Comparison of ENCODE assay signal across 10 cellular contexts in genomic region chr9:93958875-93959682, GRCh38. TPM values are rescaled to one million over a fixed set of nuclear protein-coding genes. Genes with fewer than 3 reads are reported as not detected.
DNase-seq lines count a peak whose midpoint lies in the region; ATAC-seq, FAIRE-seq and TF ChIP-seq lines count a peak whose summit lies in the region.
"Had no signal": no experiment of that assay in that cellular context is flagged by ENCODE, and none has a peak within 500 bp of the region (broad histone marks: within the 10 kb centered on the region; RNA-seq: fewer than 3 reads in every experiment).

No MANE protein-coding gene starts in this region.

- peaks cover 2% of the 10 kb centered on the region for H3K9me3 Mint-ChIP-seq in memory B cell
- H3K9me3 Mint-ChIP-seq: activated naive CD4-positive, alpha-beta T cell treated with anti-CD3 and anti-CD28 coated beads, Interleukin-2, amount 50 U/mL, for 72 hours had no signal

- peaks cover 30% of the 10 kb centered on the region for H3K27me3 Mint-ChIP-seq in memory B cell

- intact Hi-C loops in K562 (cut with micrococcal nuclease): no loop called here

- no peak overlapping the region for H3K4me2 ChIP-seq in K562 (ENCODE audit: insufficient read depth, low read length)

- H3K79me2 ChIP-seq in K562 (ENCODE audit: control insufficient read depth, insufficient read depth, low read length): no peaks in the 10 kb centered on the region

- no peak overlapping the region for H2AFZ ChIP-seq in K562 (ENCODE audit: low read depth, low read length)

- peak overlapping the region; percentile 64 for H3K4me3 Mint-ChIP-seq in memory B cell

- no peak overlapping the region for H3K9ac ChIP-seq in K562 (ENCODE audit: insufficient read depth in 1 of 2, low read depth in 2 of 2, low read length in 2 of 2)

- H3K4me3 ChIP-seq in AG10803 (ENCODE audit: low read length) (no peak overlapping the region; the same call in 1 of the 2 replicates), HL-60 (replicated peaks; ENCODE audit: insufficient read depth, low read length) (peak overlapping the region; percentile 26), K562 (no peak overlapping the region)

- no peak overlapping the region for H3K27ac ChIP-seq in HL-60 (replicated peaks)
- no peak overlapping the region for H3K27ac ChIP-seq in K562 (ENCODE audit: extremely low read depth, low read depth, low read length)
- no peak overlapping the region for H3K27ac ChIP-seq in substantia nigra (ENCODE audit: low read depth, low read length, poor library complexity, severe bottlenecking)

- DNase-seq in AG10803 (ENCODE audit: low read depth) (peak; percentile 19), HL-60 (ENCODE audit: low read depth in 1 of 2, low spot score in 1 of 2) (peak; percentile 70 to 80), K562 (ENCODE audit: extremely low read depth in 1 of 4, low spot score in 3 of 4) (no peak), memory B cell (ENCODE audit: low spot score in 2 of 2) (peak in 1 of 2 donors; percentile 51), HK-2 (ENCODE audit: unreplicated experiment) (no peak), globus pallidus (ENCODE audit: low spot score) (no peak), substantia nigra (lab: John Stamatoyannopoulos, UW) (no peak)

- POLR2A ChIA-PET in K562 (lab: Yijun Ruan, JAX): interaction anchor here (0.6 to 1.0 kb wide), 2 partner anchors 9 to 15 kb away, joined by 3 to 4 read pairs; no protein-coding TSS in a partner anchor

- H3K27ac Mint-ChIP-seq in memory B cell: no peak overlapping the region
- H3K27ac Mint-ChIP-seq: activated naive CD4-positive, alpha-beta T cell treated with anti-CD3 and anti-CD28 coated beads, Interleukin-2, amount 50 U/mL, for 72 hours had no signal

- no peaks in the 10 kb centered on the region for H3K36me3 ChIP-seq in K562 (ENCODE audit: control insufficient read depth, insufficient read depth, low read length)

- H3K9me3 ChIP-seq in K562 (replicated peaks; ENCODE audit: control insufficient read depth, insufficient read depth, low read depth, low read length): no peaks in the 10 kb centered on the region

- peaks cover 27% of the 10 kb centered on the region for H3K4me1 Mint-ChIP-seq in memory B cell

- peaks cover 3% of the 10 kb centered on the region for H3K36me3 Mint-ChIP-seq in memory B cell

- peaks cover 5 to 37% of the 10 kb centered on the region in 2 experiments; a peak in 4 of 5 replicates for H3K4me1 ChIP-seq in K562 (replicated peaks in 1 of 2; ENCODE audit: control insufficient read depth in 2 of 2, insufficient read depth in 2 of 2, low read length in 2 of 2)

- FAIRE-seq in K562 (lab: Jason Lieb, UNC): no peak
- FAIRE-seq: HTR-8/SVneo had no signal

- no TSS peak for BruUV-seq in K562 (replicated peaks; lab: Mats Ljungman, UMichigan)

- no peak for ATAC-seq in K562
- peak; percentile 76 for ATAC-seq in memory B cell (ENCODE audit: low read depth)
- no peak for ATAC-seq in GM18858 (IDR thresholded peaks at IDR 0.05; ENCODE audit: unreplicated experiment)

- 34% methylated on average over 51 of the region's 64 CpGs for WGBS in K562 (ENCODE audit: insufficient coverage, low coverage, missing lambda C conversion rate)

- H4K20me1 ChIP-seq in K562 (replicated peaks; ENCODE audit: control insufficient read depth, insufficient read depth, low read length): peaks cover 2% of the 10 kb centered on the region; the same call in 1 of the 2 replicates

- CTCF ChIA-PET in K562 (lab: Yijun Ruan, JAX; ENCODE audit: low intra/inter-chr PET ratio): no interaction called here

- in situ Hi-C loops in K562 (cut with MboI): loop anchor here (5.0 kb wide), 1 partner anchor 267 kb away; no protein-coding TSS in a partner anchor

- no peak for TF ChIP-seq POLR2A in K562 (conservative IDR thresholded peaks at IDR 0.05)

- peaks cover 49% of the 10 kb centered on the region for H3K27me3 ChIP-seq in HL-60 (ENCODE audit: insufficient read depth, poor library complexity, severe bottlenecking)
- peaks cover 23 to 66% of the 10 kb centered on the region in 2 experiments; a peak in 4 of 5 replicates for H3K27me3 ChIP-seq in K562 (ENCODE audit: control insufficient read depth in 2 of 2, insufficient read depth in 2 of 2, low read length in 2 of 2)

- TF ChIP-seq CTCF in AG10803 (conservative IDR thresholded peaks at IDR 0.05; ENCODE audit: low read length) (no peak), HL-60 (IDR thresholded peaks at IDR 0.05; ENCODE audit: insufficient read depth, low read length) (no peak), K562 (IDR thresholded peaks at IDR 0.05 in 2 of 3, conservative IDR thresholded peaks at IDR 0.05 in 1 of 3; ENCODE audit: insufficient read depth in 2 of 3, low read depth in 1 of 3, low read length in 3 of 3) (no peak)

- H3K9me1 ChIP-seq in K562 (ENCODE audit: control insufficient read depth, insufficient read depth, low read length): no peaks in the 10 kb centered on the region

- no peak for TF ChIP-seq EP300 in K562 (IDR thresholded peaks at IDR 0.05; ENCODE audit: low read length)

- TF ChIP-seq RAD21 in K562 (CRISPR knock-in tag; conservative IDR thresholded peaks at IDR 0.05 in 1 of 2, IDR thresholded peaks at IDR 0.05 in 1 of 2): no peak

TF ChIP-seq in K562, 482 proteins besides CTCF, POLR2A, EP300 and RAD21:
- no peak for TF ChIP-seq ATF7 (IDR thresholded peaks at IDR 0.05)
- TF ChIP-seq CEBPB (tag; IDR thresholded peaks at IDR 0.05): peak; percentile 46

RNA-seq across cellular contexts. Expression of gene BARX1, which starts 3.9 kb away (rescaled TPM):
- not detected in 2 replicates for total RNA-seq in K562 (2011; cell fraction: chromatin; rRNA removed; ENCODE audit: low replicate concordance)
- not detected in 2 replicates for total RNA-seq in K562 (2011; cell fraction: nucleolus; rRNA removed)
- not detected in 2 replicates for total RNA-seq in K562 (2011; cell fraction: nucleoplasm; rRNA removed)
- 0.14 TPM in 1 of 2 replicates, not detected in the other for total RNA-seq in K562 (2014; rRNA removed)
- total RNA-seq in K562 (2014; rRNA removed; fragmentation: Illumina TruSeq; extraction: Trizol): not detected in 2 replicates
- not detected in 2 replicates for total RNA-seq in K562 (2015; rRNA removed; fragmentation: Illumina TruSeq; extraction: Trizol)
- 0.11 TPM in 1 of 2 replicates, not detected in the other for total RNA-seq in K562 (2021)
- polyA plus RNA-seq in K562 (2011; rRNA removed): not detected in 2 replicates
- not detected in 2 replicates for polyA plus RNA-seq in K562 (2011; cell fraction: cytosol; rRNA removed)
- not detected in 2 replicates for polyA plus RNA-seq in K562 (2011; cell fraction: nucleus; rRNA removed)
- polyA plus RNA-seq in K562 (2012): 0.37 TPM in 1 of 2 replicates, not detected in the other
- not detected in 2 replicates for polyA plus RNA-seq in K562 (2014; fragmentation: Illumina TruSeq; extraction: Trizol)
- polyA plus RNA-seq in K562 (2014; fragmentation: Nextera tagmentation; extraction: Ambion mirVana): not detected
- 0.08 TPM in 1 of 2 replicates, not detected in the other for polyA plus RNA-seq in K562 (2014; rRNA removed)
- not detected in 2 replicates for polyA minus RNA-seq in K562 (2011; rRNA and poly(A)+ RNA removed)
- not detected in 2 replicates for polyA minus RNA-seq in K562 (2011; cell fraction: cytosol; rRNA and poly(A)+ RNA removed)
- not detected in 2 replicates for polyA minus RNA-seq in K562 (2011; cell fraction: nucleus; rRNA and poly(A)+ RNA removed)

Comparison
In these comparisons a context has a peak if more than half of its experiments do, and no peak if none do; other contexts are left out.
1. DNase-seq: peak in AG10803 (single experiment) and HL-60 (2 of 2); none in K562 (0 of 4), HK-2 (single experiment), globus pallidus (single experiment) and substantia nigra (0 of 49).